Comparison of ENCODE assay signal across 8 cellular contexts in genomic region chr4:26320453-26321325, GRCh38. TPM values are rescaled to one million over a fixed set of nuclear protein-coding genes. Genes with fewer than 3 reads are reported as not detected.
A peak's percentile ranks its signal among the peaks of the same experiment; 100 is the strongest.
DNase-seq lines count a peak whose midpoint lies in the region; ATAC-seq and TF ChIP-seq lines count a peak whose summit lies in the region.

RBPJ (plus strand) TSS chr4:26321014; CDS start chr4:26321029, 15 bp downstream.

- DNase-seq in Calu3 (peak; percentile 87), LHCN-M2 (ENCODE audit: low read depth) (peak; percentile 98), RPMI7951 (ENCODE audit: low read depth) (peak; percentile 95), activated T-helper 1 cell treated with Interleukin-2 at 50 U/mL for 16 hours (ENCODE audit: low read depth) (peak; percentile 67), esophagus squamous epithelium (lab: John Stamatoyannopoulos, UW) (peak; percentile 63), myocyte (ENCODE audit: low read depth) (peak; percentile 99)
- peak; percentile 67 to 68 for DNase-seq in stimulated activated CD8-positive, alpha-beta memory T cell treated with anti-CD3 and anti-CD28 coated beads, Interleukin-7, amount 100 ng/mL, for 4 hours (ENCODE audit: low read depth in 2 of 2)

- peak in 2 of 4 donors; percentile 67 to 79 for TF ChIP-seq POLR2A in esophagus squamous epithelium (IDR thresholded peaks at IDR 0.05)

- peaks cover 8% of the 10 kb centered on the region for H3K4me1 Mint-ChIP-seq in Calu3 (ENCODE audit: low read depth, unreplicated experiment)

- WGBS in esophagus squamous epithelium, 2 donors: 0 to 1% methylated on average over 34 to 39 of the region's 101 CpGs

- no peaks in the 10 kb centered on the region for H3K27me3 Mint-ChIP-seq in Calu3 (ENCODE audit: unreplicated experiment)

- TF ChIP-seq CTCF in Calu3 (IDR thresholded peaks at IDR 0.05; ENCODE audit: unreplicated experiment): no peak
- TF ChIP-seq CTCF in esophagus squamous epithelium (IDR thresholded peaks at IDR 0.05): peak in 1 of 6 experiments; percentile 6

- peaks cover 9% of the 10 kb centered on the region for H3K9me3 Mint-ChIP-seq in Calu3 (ENCODE audit: low read depth, unreplicated experiment)

- CTCF ChIA-PET in Calu3 (lab: Charles Lee): interaction anchor here (0.7 kb wide), 1 partner anchor 239 kb away, joined by 4 read pairs; no protein-coding TSS in a partner anchor

- peaks cover 36% of the 10 kb centered on the region for H3K36me3 Mint-ChIP-seq in Calu3 (ENCODE audit: insufficient read depth, unreplicated experiment)

- peak within 1 kb of the TSS; percentile 86 for H3K4me3 Mint-ChIP-seq in Calu3 (ENCODE audit: low read depth, unreplicated experiment)

- H3K27ac Mint-ChIP-seq in Calu3 (ENCODE audit: unreplicated experiment): peak within 1 kb of the TSS; percentile 89

- H3K36me3 ChIP-seq in esophagus squamous epithelium: no peaks in the 10 kb centered on the region

- H3K27ac ChIP-seq in esophagus squamous epithelium: peak within 1 kb of the TSS; percentile 92 to 99 (median 98)

- no TSS peak for BruUV-seq in Calu3 (replicated peaks; lab: Mats Ljungman, UMichigan)

- H3K4me3 ChIP-seq in esophagus squamous epithelium: peak within 1 kb of the TSS; percentile 56 to 92 (median 72)

- peaks cover 0 to 3% (median 0%) of the 10 kb centered on the region in 4 donors for H3K27me3 ChIP-seq in esophagus squamous epithelium

- peaks cover 0 to 11% (median 2%) of the 10 kb centered on the region in 3 donors for H3K9me3 ChIP-seq in esophagus squamous epithelium

- ATAC-seq in GM21576 (IDR thresholded peaks at IDR 0.05; ENCODE audit: unreplicated experiment): peak; percentile 20

- peaks cover 0 to 58% (median 11%) of the 10 kb centered on the region in 3 donors for H3K4me1 ChIP-seq in esophagus squamous epithelium

- intact Hi-C loops in Calu3 (cut with micrococcal nuclease; ENCODE audit: unreplicated experiment) (no loop called here), esophagus squamous epithelium (cut with DNase I) (loop anchor here (10.0 kb wide), 1 partner anchor 236 kb away; no protein-coding TSS in a partner anchor)

RNA-seq across cellular contexts. Expression of gene RBPJ, which starts in this region (rescaled TPM):
- 46.1 and 56.3 TPM in 2 replicates for total RNA-seq in Calu3 (2022)
- 104 and 133 TPM in 2 replicates for total RNA-seq in LHCN-M2 (2014; rRNA removed)
- polyA plus RNA-seq in LHCN-M2 (2012): 28.0 TPM
- 76.4 and 92.3 TPM in 2 replicates for total RNA-seq in RPMI7951 (2014; rRNA removed; shearing (Covaris generic))
- total RNA-seq in esophagus squamous epithelium: 10 to 100 TPM; 28.7 to 65.6 (median 37.1) TPM
- total RNA-seq in myocyte: 95.2 and 97.3 TPM in 2 replicates
- 31.5 TPM for polyA plus RNA-seq in myocyte (2012)

Comparison
In these comparisons a context has a peak if more than half of its experiments do, and no peak if none do; other contexts are left out.
1. Peak in every context shown above with its lines: DNase-seq, ATAC-seq, H3K4me3 ChIP-seq and H3K27ac ChIP-seq.